Comparison of ENCODE assay signal across 9 cellular contexts in genomic region chr11:65743928-65744698, GRCh38. TPM values are rescaled to one million over a fixed set of nuclear protein-coding genes. Genes with fewer than 3 reads are reported as not detected.
DNase-seq lines count a peak whose midpoint lies in the region; ATAC-seq, FAIRE-seq and TF ChIP-seq lines count a peak whose summit lies in the region.
"Had no signal": no experiment of that assay in that cellular context is flagged by ENCODE, and none has a peak within 500 bp of the region (broad histone marks: within the 10 kb centered on the region; RNA-seq: fewer than 3 reads in every experiment).

No MANE protein-coding gene starts in this region.

- no peaks in the 10 kb centered on the region for H3K79me1 ChIP-seq in H1 (ENCODE audit: low read depth, low read length)

- ATAC-seq in GM18517 (IDR thresholded peaks at IDR 0.05; ENCODE audit: unreplicated experiment), result no peak

- H3K18ac ChIP-seq in H1 (ENCODE audit: extremely low read depth, low read length), result no peak overlapping the region

- no peak overlapping the region for H3K4me3 Mint-ChIP-seq in activated CD4-positive, alpha-beta T cell treated with anti-CD3 and anti-CD28 coated beads, Interleukin-2, amount 10 ng/mL, durations not matched to agents 24 days and 14 days

- peak overlapping the region; percentile 25; the same call in 1 of the 2 replicates for H4K8ac ChIP-seq in H1 (ENCODE audit: extremely low read depth, insufficient read depth, low read length)

- no peak overlapping the region for H2AK5ac ChIP-seq in H1 (ENCODE audit: low read depth, low read length)

- H3K9me3 ChIP-seq in H1 (ENCODE audit: insufficient read depth in 2 of 2, low read depth in 1 of 2, low read length in 1 of 2), result peaks cover 3 to 16% of the 10 kb centered on the region in 2 experiments; a peak in 3 of 4 replicates
- no peaks in the 10 kb centered on the region for H3K9me3 ChIP-seq in vagina

- no peak overlapping the region for H3K4me3 ChIP-seq in H1 (ENCODE audit: extremely low read depth in 1 of 4, insufficient read depth in 2 of 4, low read depth in 3 of 4, low read length in 4 of 4)
- H3K4me3 ChIP-seq in retinal pigment epithelial cell (ENCODE audit: low read length), result no peak overlapping the region
- H3K4me3 ChIP-seq in vagina, result no peak overlapping the region

- H3K4me1 Mint-ChIP-seq in activated CD4-positive, alpha-beta T cell treated with anti-CD3 and anti-CD28 coated beads, Interleukin-2, amount 10 ng/mL, durations not matched to agents 24 days and 14 days, result no peaks in the 10 kb centered on the region

- H3K4me1 ChIP-seq in H1 (replicated peaks in 1 of 4; ENCODE audit: control insufficient read depth in 3 of 4, insufficient read depth in 4 of 4, low read length in 3 of 4), result no peaks in the 10 kb centered on the region
- H3K4me1 ChIP-seq in vagina, result no peaks in the 10 kb centered on the region

- H4K5ac ChIP-seq in H1 (ENCODE audit: insufficient read length, low read depth, low read length), result no peak overlapping the region

- peak; percentile 26 for DNase-seq in activated CD4-positive, alpha-beta T cell treated with anti-CD3 and anti-CD28 coated beads for 48 hours
- no peak for DNase-seq in activated CD4-positive, alpha-beta T cell treated with anti-CD3 and anti-CD28 coated beads, Interleukin-2, amount 10 ng/mL, durations not matched to agents 24 days and 14 days
- DNase-seq in NCI-H526 treated with DMSO at 0.1 percent for 48 hours (lab: John Stamatoyannopoulos, UW) (peak; percentile 81), H1 (ENCODE audit: low read depth in 1 of 2, low spot score in 2 of 2) (peak in 1 of 2 experiments; percentile 50), retinal pigment epithelial cell (ENCODE audit: low read depth) (no peak), vagina (ENCODE audit: extremely low spot score in 2 of 2) (no peak), NCI-H2081 (lab: John Stamatoyannopoulos, UW) (no peak)

- H3K36me3 ChIP-seq in H1 (ENCODE audit: control insufficient read depth in 2 of 4, insufficient read depth in 4 of 4, low read length in 3 of 4), result no peaks in the 10 kb centered on the region
- H3K36me3 ChIP-seq in vagina, result no peaks in the 10 kb centered on the region

- H3K27ac Mint-ChIP-seq in activated CD4-positive, alpha-beta T cell treated with anti-CD3 and anti-CD28 coated beads, Interleukin-2, amount 10 ng/mL, durations not matched to agents 24 days and 14 days, result no peak overlapping the region

- no peaks in the 10 kb centered on the region for H3K9me3 Mint-ChIP-seq in activated CD4-positive, alpha-beta T cell treated with anti-CD3 and anti-CD28 coated beads, Interleukin-2, amount 10 ng/mL, durations not matched to agents 24 days and 14 days

- H3K23me2 ChIP-seq in H1 (ENCODE audit: low read depth, low read length), result no peaks in the 10 kb centered on the region

- no peaks in the 10 kb centered on the region for H3K36me3 Mint-ChIP-seq in activated CD4-positive, alpha-beta T cell treated with anti-CD3 and anti-CD28 coated beads, Interleukin-2, amount 10 ng/mL, durations not matched to agents 24 days and 14 days (ENCODE audit: low read depth)

- no peak overlapping the region for H2BK5ac ChIP-seq in H1 (ENCODE audit: low read depth, low read length)

- POLR2A ChIA-PET in H1 (lab: Charles Lee; ENCODE audit: partially characterized antibody), result interaction anchor here (1.1 to 1.2 kb wide), 2 partner anchors 24 to 30 kb away, joined by 3 to 4 read pairs; partner anchors contain the start of gene RNASEH2C

- H3K14ac ChIP-seq in H1 (ENCODE audit: insufficient read length), result no peak overlapping the region

- no peak for FAIRE-seq in H1 (lab: Jason Lieb, UNC)

- H2BK120ac ChIP-seq in H1 (replicated peaks; ENCODE audit: low read depth, low read length), result no peak overlapping the region

- TF ChIP-seq CTCF in H1 (IDR thresholded peaks at IDR 0.05; ENCODE audit: control extremely low read depth in 1 of 3, insufficient read depth in 1 of 3, low read depth in 1 of 3, low read length in 3 of 3) (peak; percentile 44 to 78 (median 61)), retinal pigment epithelial cell (conservative IDR thresholded peaks at IDR 0.05; ENCODE audit: low read depth, low read length) (peak; percentile 28), vagina (IDR thresholded peaks at IDR 0.05) (no peak)

- no peak overlapping the region for H3K23ac ChIP-seq in H1 (ENCODE audit: insufficient read length)

- no peak overlapping the region for H2BK15ac ChIP-seq in H1 (ENCODE audit: low read length)

- TF ChIP-seq POLR2A in H1 (IDR thresholded peaks at IDR 0.05; ENCODE audit: control extremely low read depth in 1 of 2, low read depth in 2 of 2, low read length in 2 of 2), result no peak
- TF ChIP-seq POLR2A in vagina (IDR thresholded peaks at IDR 0.05), result no peak

- H2AFZ ChIP-seq in H1 (ENCODE audit: low read length), result no peak overlapping the region

- no peak overlapping the region for H2BK20ac ChIP-seq in H1 (ENCODE audit: low read length)

- TF ChIP-seq RAD21 in H1 (IDR thresholded peaks at IDR 0.05 in 1 of 2, conservative IDR thresholded peaks at IDR 0.05 in 1 of 2; ENCODE audit: low read depth in 2 of 2, low read length in 2 of 2), result peak; percentile 62 to 72

- H3K9ac ChIP-seq in H1 (replicated peaks in 1 of 4; ENCODE audit: extremely low read depth in 1 of 4, low read depth in 3 of 4, low read length in 3 of 4), result no peak overlapping the region

- H3K27ac ChIP-seq in H1 (ENCODE audit: low read depth, low read length) (no peak overlapping the region), vagina (no peak overlapping the region)

- H4K20me1 ChIP-seq in H1 (replicated peaks in 1 of 2; ENCODE audit: control insufficient read depth in 1 of 2, insufficient read depth in 2 of 2, low read length in 2 of 2), result no peaks in the 10 kb centered on the region

- intact Hi-C loops in activated CD4-positive, alpha-beta T cell treated with anti-CD3 and anti-CD28 coated beads, Interleukin-2, amount 10 ng/mL, durations not matched to agents 24 days and 14 days (cut with micrococcal nuclease), result no loop called here
- intact Hi-C loops in vagina (cut with DNase I), result no loop called here

- peaks cover 22% of the 10 kb centered on the region for H3K27me3 Mint-ChIP-seq in activated CD4-positive, alpha-beta T cell treated with anti-CD3 and anti-CD28 coated beads, Interleukin-2, amount 10 ng/mL, durations not matched to agents 24 days and 14 days

- TF ChIP-seq EP300 in H1 (IDR thresholded peaks at IDR 0.05; ENCODE audit: borderline replicate concordance in 1 of 2, low read depth in 2 of 2, low read length in 2 of 2), result no peak

- H3K4me2 ChIP-seq in H1 (ENCODE audit: insufficient read depth in 1 of 2, low read depth in 2 of 2, low read length in 2 of 2), result no peak overlapping the region

- H2BK12ac ChIP-seq in H1 (ENCODE audit: low read depth, low read length), result no peak overlapping the region

- no peak overlapping the region for H3K56ac ChIP-seq in H1 (replicated peaks; ENCODE audit: insufficient read length, low read depth, low read length)

- H3K79me2 ChIP-seq in H1 (ENCODE audit: control insufficient read depth in 1 of 2, insufficient read depth in 2 of 2, low read length in 2 of 2), result no peaks in the 10 kb centered on the region

- 92% methylated on average over 20 of the region's 21 CpGs; no CpG with 5 or more reads in 1 of the 2 experiments for WGBS in H1 (ENCODE audit: extremely low coverage in 1 of 2, insufficient coverage in 1 of 2, insufficient read length in 1 of 2, insufficient replicate concordance in 2 of 2, low coverage in 1 of 2, low lambda C conversion rate in 2 of 2, missing lambda C conversion rate in 1 of 2), 2 experiments

- H3K4ac ChIP-seq in H1 (replicated peaks; ENCODE audit: insufficient read length, low read depth, low read length), result no peak overlapping the region

- CTCF ChIA-PET in H1 (lab: Charles Lee; ENCODE audit: partially characterized antibody), result interaction anchor here (0.6 to 2.2 kb wide), 23 partner anchors 10 to 461 kb away, joined by 3 to 8 read pairs (median 4); no protein-coding TSS in a partner anchor

- H3K27me3 ChIP-seq in H1 (replicated peaks in 1 of 4; ENCODE audit: control insufficient read depth in 3 of 4, extremely low read depth in 1 of 4, insufficient read depth in 3 of 4, low read length in 3 of 4) (peaks cover 0 to 2% (median 0%) of the 10 kb centered on the region in 4 experiments; a peak in 1 of 7 replicates), vagina (no peaks in the 10 kb centered on the region)

- no peak overlapping the region for H4K91ac ChIP-seq in H1 (replicated peaks; ENCODE audit: insufficient read length, low read length)

RNA-seq across cellular contexts. Expression of gene RNASEH2C, which starts 23.5 kb away (rescaled TPM):
- 86.4 and 100.0 TPM in 2 replicates for total RNA-seq in activated CD4-positive, alpha-beta T cell treated with anti-CD3 and anti-CD28 coated beads, Interleukin-2, amount 10 ng/mL, durations not matched to agents 24 days and 14 days
- 37.9 and 40.2 TPM in 2 replicates for total RNA-seq in H1 (2021; fragmentation: NEBNext Ultra II Directional; extraction: Animal tissue kit (Norgen Biotek cat#: 25700))
- polyA plus RNA-seq in H1 (2011; rRNA removed), result 60.3 and 74.8 TPM in 2 replicates
- 61.0 TPM for polyA plus RNA-seq in H1 (2011; cell fraction: cytosol; rRNA removed)
- 53.6 TPM for polyA plus RNA-seq in H1 (2011; cell fraction: nucleus; rRNA removed)
- polyA plus RNA-seq in H1 (2012, experiment 1 of 2), result 22.2 to 39.2 TPM (median 31.6 TPM) in 4 replicates
- 22.1 TPM for polyA plus RNA-seq in H1 (2012, experiment 2 of 2)
- 30.3 TPM for polyA plus RNA-seq in H1 (2013, experiment 1 of 2)
- polyA plus RNA-seq in H1 (2013, experiment 2 of 2), result 31.1 TPM
- polyA minus RNA-seq in H1 (2011; rRNA and poly(A)+ RNA removed), result 6.7 and 10.2 TPM in 2 replicates
- polyA minus RNA-seq in H1 (2011; cell fraction: cytosol; rRNA and poly(A)+ RNA removed), result 26.4 TPM
- 27.1 TPM for polyA minus RNA-seq in H1 (2011; cell fraction: nucleus; rRNA and poly(A)+ RNA removed)
- 66.8 TPM for total RNA-seq in vagina

RNA-seq across cellular contexts. Expression of gene KAT5, which starts 32.1 kb away (rescaled TPM):
- total RNA-seq in activated CD4-positive, alpha-beta T cell treated with anti-CD3 and anti-CD28 coated beads, Interleukin-2, amount 10 ng/mL, durations not matched to agents 24 days and 14 days, result 71.6 and 72.3 TPM in 2 replicates
- total RNA-seq in H1 (2021; fragmentation: NEBNext Ultra II Directional; extraction: Animal tissue kit (Norgen Biotek cat#: 25700)), result 36.4 and 37.4 TPM in 2 replicates
- polyA plus RNA-seq in H1 (2011; rRNA removed), result 26.7 and 35.0 TPM in 2 replicates
- polyA plus RNA-seq in H1 (2011; cell fraction: cytosol; rRNA removed), result 39.6 TPM
- polyA plus RNA-seq in H1 (2011; cell fraction: nucleus; rRNA removed), result 67.1 TPM
- 19.6 to 41.0 TPM (median 38.0 TPM) in 4 replicates for polyA plus RNA-seq in H1 (2012, experiment 1 of 2)
- polyA plus RNA-seq in H1 (2012, experiment 2 of 2), result 26.3 TPM
- polyA plus RNA-seq in H1 (2013, experiment 1 of 2), result 19.6 TPM
- 18.0 TPM for polyA plus RNA-seq in H1 (2013, experiment 2 of 2)
- polyA minus RNA-seq in H1 (2011; rRNA and poly(A)+ RNA removed), result 59.7 and 65.6 TPM in 2 replicates
- polyA minus RNA-seq in H1 (2011; cell fraction: cytosol; rRNA and poly(A)+ RNA removed), result 28.3 TPM
- 48.7 TPM for polyA minus RNA-seq in H1 (2011; cell fraction: nucleus; rRNA and poly(A)+ RNA removed)
- 58.9 TPM for total RNA-seq in vagina

RNA-seq across cellular contexts. Expression of gene AP5B1, which starts 36.7 kb away (rescaled TPM):
- total RNA-seq in activated CD4-positive, alpha-beta T cell treated with anti-CD3 and anti-CD28 coated beads, Interleukin-2, amount 10 ng/mL, durations not matched to agents 24 days and 14 days, result 20.1 and 21.1 TPM in 2 replicates
- 9.9 and 10.0 TPM in 2 replicates for total RNA-seq in H1 (2021; fragmentation: NEBNext Ultra II Directional; extraction: Animal tissue kit (Norgen Biotek cat#: 25700))
- polyA plus RNA-seq in H1 (2011; rRNA removed), result 7.6 and 10.3 TPM in 2 replicates
- polyA plus RNA-seq in H1 (2011; cell fraction: cytosol; rRNA removed), result 6.2 TPM
- polyA plus RNA-seq in H1 (2011; cell fraction: nucleus; rRNA removed), result 12.5 TPM
- polyA plus RNA-seq in H1 (2012, experiment 1 of 2), result 5.0 to 7.0 TPM (median 6.4 TPM) in 4 replicates
- polyA plus RNA-seq in H1 (2012, experiment 2 of 2), result 6.4 TPM
- polyA plus RNA-seq in H1 (2013, experiment 1 of 2), result 4.2 TPM
- 4.2 TPM for polyA plus RNA-seq in H1 (2013, experiment 2 of 2)
- polyA minus RNA-seq in H1 (2011; rRNA and poly(A)+ RNA removed), result 8.5 and 8.6 TPM in 2 replicates
- 9.2 TPM for polyA minus RNA-seq in H1 (2011; cell fraction: cytosol; rRNA and poly(A)+ RNA removed)
- polyA minus RNA-seq in H1 (2011; cell fraction: nucleus; rRNA and poly(A)+ RNA removed), result 10.7 TPM
- total RNA-seq in vagina, result 16.5 TPM

RNA-seq across cellular contexts. Expression of gene OVOL1, which starts 42.8 kb away (rescaled TPM):
- 0.07 TPM in 1 of 2 replicates, not detected in the other for total RNA-seq in activated CD4-positive, alpha-beta T cell treated with anti-CD3 and anti-CD28 coated beads, Interleukin-2, amount 10 ng/mL, durations not matched to agents 24 days and 14 days
- total RNA-seq in H1 (2021; fragmentation: NEBNext Ultra II Directional; extraction: Animal tissue kit (Norgen Biotek cat#: 25700)), result 3.3 and 3.4 TPM in 2 replicates
- 2.6 and 3.3 TPM in 2 replicates for polyA plus RNA-seq in H1 (2011; rRNA removed)
- polyA plus RNA-seq in H1 (2011; cell fraction: cytosol; rRNA removed), result 2.5 TPM
- 3.3 TPM for polyA plus RNA-seq in H1 (2011; cell fraction: nucleus; rRNA removed)
- 2.3 to 2.6 TPM (median 2.5 TPM) in 4 replicates for polyA plus RNA-seq in H1 (2012, experiment 1 of 2)
- 3.8 TPM for polyA plus RNA-seq in H1 (2012, experiment 2 of 2)
- 1.8 TPM for polyA plus RNA-seq in H1 (2013, experiment 1 of 2)
- 2.2 TPM for polyA plus RNA-seq in H1 (2013, experiment 2 of 2)
- polyA minus RNA-seq in H1 (2011; rRNA and poly(A)+ RNA removed), result 2.9 TPM in 2 replicates
- 1.4 TPM for polyA minus RNA-seq in H1 (2011; cell fraction: cytosol; rRNA and poly(A)+ RNA removed)
- polyA minus RNA-seq in H1 (2011; cell fraction: nucleus; rRNA and poly(A)+ RNA removed), result 2.0 TPM
- 17.4 TPM for total RNA-seq in vagina
- total RNA-seq: pulmonary artery endothelial cell had no signal

Comparison
In these comparisons a context has a peak if more than half of its experiments do, and no peak if none do; other contexts are left out.
1. DNase-seq: peak in activated CD4-positive, alpha-beta T cell treated with anti-CD3 and anti-CD28 coated beads for 48 hours (single experiment) and NCI-H526 treated with DMSO at 0.1 percent for 48 hours (single experiment); none in activated CD4-positive, alpha-beta T cell treated with anti-CD3 and anti-CD28 coated beads, Interleukin-2, amount 10 ng/mL, durations not matched to agents 24 days and 14 days (single experiment), retinal pigment epithelial cell (single experiment), vagina (0 of 2) and NCI-H2081 (0 of 2).
2. CTCF ChIP-seq: peak in H1 (3 of 3) and retinal pigment epithelial cell (single experiment); none in vagina (0 of 3).